In genomic region chr22:29334696-29335344, GRCh38 we compare ENCODE assay signal across 26 cellular contexts. TPM values are rescaled to one million over a fixed set of nuclear protein-coding genes. Genes with fewer than 3 reads are reported as not detected.
DNase-seq lines count a peak whose midpoint lies in the region; ATAC-seq and TF ChIP-seq lines count a peak whose summit lies in the region.
"Had no signal": no experiment of that assay in that cellular context is flagged by ENCODE, and none has a peak within 500 bp of the region (broad histone marks: within the 10 kb centered on the region; RNA-seq: fewer than 3 reads in every experiment).

No MANE protein-coding gene starts in this region.

- no peak overlapping the region for H2AK5ac ChIP-seq in neuronal stem cell (ENCODE audit: low read depth, low read length)

- no peak overlapping the region for H2AFZ ChIP-seq in neuronal stem cell (ENCODE audit: low read length)

- H3K27ac ChIP-seq in neuronal stem cell (replicated peaks; ENCODE audit: low read length): no peak overlapping the region
- H3K27ac ChIP-seq: heart right ventricle, testis, vagina had no signal

- H2BK5ac ChIP-seq in neuronal stem cell (ENCODE audit: low read length): peak overlapping the region; percentile 13

- H3K23ac ChIP-seq in neuronal stem cell (ENCODE audit: low read depth, low read length, poor library complexity): peak overlapping the region; percentile 50

- ATAC-seq in HG03039 (IDR thresholded peaks at IDR 0.05; ENCODE audit: unreplicated experiment): no peak
- ATAC-seq: heart right ventricle, left cardiac atrium, SK-N-SH treated with all-trans-retinoic acid at 6 μM for 48 hours had no signal

- in situ Hi-C loops in astrocyte of the spinal cord (cut with HindIII; ENCODE audit: low sequenced_read_pairs): no loop called here

- no peaks in the 10 kb centered on the region for H3K27me3 ChIP-seq in neuronal stem cell (ENCODE audit: control insufficient read depth in 3 of 3, insufficient read depth in 3 of 3, low read depth in 1 of 3, low read length in 3 of 3)
- H3K27me3 ChIP-seq: heart right ventricle, testis, vagina had no signal

- H2BK15ac ChIP-seq in neuronal stem cell (ENCODE audit: low read length): no peak overlapping the region

- H3K79me1 ChIP-seq in neuronal stem cell (ENCODE audit: low read depth, low read length): no peaks in the 10 kb centered on the region

- no peak overlapping the region for H4K91ac ChIP-seq in neuronal stem cell (ENCODE audit: low read depth, low read length, poor library complexity)

- no peak overlapping the region for H3K18ac ChIP-seq in neuronal stem cell (ENCODE audit: low read length)

- H3K4me3 ChIP-seq in astrocyte of the spinal cord (ENCODE audit: low read depth, low read length) (no peak overlapping the region), neuronal stem cell (ENCODE audit: low read length in 2 of 2) (peak overlapping the region in 1 of 2 donors; percentile 41)
- H3K4me3 ChIP-seq: heart right ventricle, testis, vagina had no signal

- H3K4me1 ChIP-seq in neuronal stem cell (ENCODE audit: control insufficient read depth in 2 of 2, insufficient read depth in 1 of 2, low read depth in 1 of 2, low read length in 2 of 2): peaks cover 4 to 7% of the 10 kb centered on the region in 2 donors

- H3K14ac ChIP-seq in neuronal stem cell (ENCODE audit: low read length): peak overlapping the region; percentile 8

- H3K9ac ChIP-seq in neuronal stem cell (ENCODE audit: low read depth, low read length, poor library complexity): no peak overlapping the region

- no peak overlapping the region for H4K8ac ChIP-seq in neuronal stem cell (ENCODE audit: low read depth, low read length)

- peak; percentile 25 for DNase-seq in COLO668 (lab: John Stamatoyannopoulos, UW; ENCODE audit: unreplicated experiment)
- DNase-seq in NCI-H2029 treated with DMSO at 0.1 percent for 48 hours (lab: John Stamatoyannopoulos, UW): peak; percentile 77
- DNase-seq in astrocyte of the spinal cord (ENCODE audit: low read depth, low spot score): peak; percentile 27
- DNase-seq in neuronal stem cell (ENCODE audit: low spot score): no peak
- DNase-seq in activated CD8-positive, alpha-beta memory T cell treated with anti-CD3 and anti-CD28 coated beads, Interleukin-2, amount 50 U/mL, for 48 hours: no peak
- no peak for DNase-seq in NCI-H1105 treated with DMSO at 0.1 percent for 48 hours (lab: John Stamatoyannopoulos, UW)
- no peak for DNase-seq in stimulated activated CD4-positive, alpha-beta T cell treated with anti-CD3 and anti-CD28 coated beads, Interleukin-2, amount 100 ng/mL, for 24 hours
- DNase-seq: activated CD4-positive, alpha-beta T cell treated with anti-CD3 and anti-CD28 coated beads for 48 hours; activated naive CD4-positive, alpha-beta T cell treated with anti-CD3 and anti-CD28 coated beads, Interleukin-2, amount 50 U/mL, for 16 hours; CD4-positive, CD25-positive, alpha-beta regulatory T cell; central memory CD4-positive, alpha-beta T cell; DMS153; GF-D8; heart right ventricle; left cardiac atrium; mesenchymal stem cell; NCI-H1436; NCI-H510A; RPMI8226; small intestine; stimulated activated CD4-positive, alpha-beta T cell treated with anti-CD3 and anti-CD28 coated beads, Interleukin-1b, Interleukin-23, amount 100 ng/mL, for 48 hours; testis had no signal

- H3K4ac ChIP-seq in neuronal stem cell (ENCODE audit: low read length): no peak overlapping the region

- peaks cover 0 to 2% of the 10 kb centered on the region in 2 donors for H3K9me3 ChIP-seq in neuronal stem cell (replicated peaks in 1 of 2; ENCODE audit: control insufficient read depth in 2 of 2, insufficient read depth in 1 of 2, low read depth in 1 of 2, low read length in 2 of 2)
- H3K9me3 ChIP-seq: heart right ventricle, testis, vagina had no signal

- peaks cover 34 to 81% of the 10 kb centered on the region in 2 donors for H3K36me3 ChIP-seq in neuronal stem cell (replicated peaks in 1 of 2; ENCODE audit: control insufficient read depth in 2 of 2, insufficient read depth in 2 of 2, low read length in 2 of 2)

- TF ChIP-seq CTCF in astrocyte of the spinal cord (IDR thresholded peaks at IDR 0.05; ENCODE audit: low read depth, low read length): no peak

- no peak overlapping the region for H2BK120ac ChIP-seq in neuronal stem cell (ENCODE audit: low read depth, low read length)

- no CpG with 5 or more reads among the region's 12 CpGs for WGBS in neuronal stem cell (ENCODE audit: extremely low coverage in 2 of 2, insufficient read length in 2 of 2, insufficient replicate concordance in 1 of 2), 2 donors

- no peak overlapping the region for H2BK12ac ChIP-seq in neuronal stem cell (ENCODE audit: low read length)

- no peak overlapping the region for H3K4me2 ChIP-seq in neuronal stem cell (ENCODE audit: insufficient read depth, low read length, poor library complexity, severe bottlenecking)

RNA-seq across cellular contexts. Expression of gene RASL10A, which starts 19.3 kb away (rescaled TPM):
- 0.56 TPM for polyA plus RNA-seq in neuronal stem cell (2013, experiment 1 of 2)
- 0.53 TPM for polyA plus RNA-seq in neuronal stem cell (2013, experiment 2 of 2)
- polyA plus RNA-seq: AG04450; CD4-positive, CD25-positive, alpha-beta regulatory T cell had no signal

RNA-seq across cellular contexts. Expression of gene GAS2L1, which starts 28.4 kb away (rescaled TPM):
- 7.7 TPM for polyA plus RNA-seq in neuronal stem cell (2013, experiment 1 of 2)
- 7.4 TPM for polyA plus RNA-seq in neuronal stem cell (2013, experiment 2 of 2)

RNA-seq across cellular contexts. Expression of gene AP1B1, which starts 53.5 kb away (rescaled TPM):
- polyA plus RNA-seq in neuronal stem cell (2013, experiment 1 of 2): 25.9 TPM
- polyA plus RNA-seq in neuronal stem cell (2013, experiment 2 of 2): 25.4 TPM

Comparison
In these comparisons a context has a peak if more than half of its experiments do, and no peak if none do; other contexts are left out.
1. DNase-seq: peak in COLO668 (single experiment), NCI-H2029 treated with DMSO at 0.1 percent for 48 hours (single experiment) and astrocyte of the spinal cord (single experiment); none in neuronal stem cell (single experiment), activated CD8-positive, alpha-beta memory T cell treated with anti-CD3 and anti-CD28 coated beads, Interleukin-2, amount 50 U/mL, for 48 hours (single experiment), NCI-H1105 treated with DMSO at 0.1 percent for 48 hours (single experiment) and stimulated activated CD4-positive, alpha-beta T cell treated with anti-CD3 and anti-CD28 coated beads, Interleukin-2, amount 100 ng/mL, for 24 hours (0 of 2).